ENCODE assay signal across 9 cellular contexts in the genomic region with DNA sequence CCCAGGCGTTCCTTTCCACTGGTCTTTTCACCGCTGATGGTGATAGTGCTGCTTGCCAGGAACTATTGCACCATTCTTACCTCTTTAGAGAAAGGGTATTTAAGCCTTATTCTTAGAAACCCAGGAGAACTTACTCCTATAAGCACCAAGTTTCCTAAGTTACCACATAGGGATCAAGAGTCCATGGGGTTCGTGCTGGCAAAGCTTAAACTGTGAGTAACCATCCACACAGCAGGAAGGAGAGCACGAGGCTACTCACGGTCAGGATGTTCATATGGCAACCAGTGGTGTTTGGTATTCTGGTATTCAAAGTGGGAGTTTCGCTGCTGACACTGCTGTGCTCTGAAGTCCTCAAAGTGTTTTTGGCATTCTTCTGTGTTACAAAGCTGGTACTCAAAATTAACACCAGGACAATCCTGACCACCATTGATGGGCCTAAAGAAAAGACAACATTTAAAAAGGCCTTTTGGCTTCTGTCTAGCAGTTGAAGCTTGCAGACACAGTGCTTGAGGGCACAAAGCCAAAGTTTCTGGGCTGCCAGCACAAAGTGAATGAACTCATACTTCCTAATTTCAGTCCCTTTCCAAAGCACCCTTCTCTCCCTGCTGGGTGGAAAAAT.
DNase-seq lines count a peak whose midpoint lies in the region; ATAC-seq and TF ChIP-seq lines count a peak whose summit lies in the region.
"Had no signal": no experiment of that assay in that cellular context is flagged by ENCODE, and none has a peak within 500 bp of the region (broad histone marks: within the 10 kb centered on the region; RNA-seq: fewer than 3 reads in every experiment).

No MANE protein-coding gene starts in this region.

- peak overlapping the region in 1 of 2 donors; percentile 3 for H3K4me3 ChIP-seq in foreskin fibroblast (ENCODE audit: low read depth in 1 of 2, low read length in 2 of 2)

- DNase-seq in COLO829 (ENCODE audit: low spot score) (peak; percentile 30), SK-MEL-5 (ENCODE audit: low read depth, low spot score) (peak; percentile 82), foreskin fibroblast (peak; percentile 94 to 95), omental fat pad (ENCODE audit: low spot score) (peak; percentile 27), NOMO-1 treated with DMSO at 0.1 percent for 48 hours (lab: John Stamatoyannopoulos, UW; ENCODE audit: unreplicated experiment) (no peak)
- no peak for DNase-seq in activated naive CD4-positive, alpha-beta T cell (lab: John Stamatoyannopoulos, UW)
- DNase-seq in activated CD8-positive, alpha-beta memory T cell treated with anti-CD3 and anti-CD28 coated beads for 24 hours = no peak
- DNase-seq: SHP77 had no signal

- TF ChIP-seq CTCF in foreskin fibroblast (IDR thresholded peaks at IDR 0.05; ENCODE audit: low read depth, low read length) (no peak), omental fat pad (IDR thresholded peaks at IDR 0.05) (no peak)

- ATAC-seq in omental fat pad (ENCODE audit: low FRiP score) (peak; percentile 96), HG03135 (IDR thresholded peaks at IDR 0.05; ENCODE audit: unreplicated experiment) (no peak)

- in situ Hi-C loops in SK-MEL-5 (cut with HindIII; ENCODE audit: low pct_unique_long_range_greater_than_20kb, low sequenced_read_pairs) = no loop called here

Comparison
In these comparisons a context has a peak if more than half of its experiments do, and no peak if none do; other contexts are left out.
1. DNase-seq: peak in COLO829 (single experiment), SK-MEL-5 (single experiment), foreskin fibroblast (2 of 2) and omental fat pad (single experiment); none in NOMO-1 treated with DMSO at 0.1 percent for 48 hours (single experiment), activated naive CD4-positive, alpha-beta T cell (0 of 4) and activated CD8-positive, alpha-beta memory T cell treated with anti-CD3 and anti-CD28 coated beads for 24 hours (single experiment).